Comparison of ENCODE assay signal across 23 cellular contexts in the genomic region with DNA sequence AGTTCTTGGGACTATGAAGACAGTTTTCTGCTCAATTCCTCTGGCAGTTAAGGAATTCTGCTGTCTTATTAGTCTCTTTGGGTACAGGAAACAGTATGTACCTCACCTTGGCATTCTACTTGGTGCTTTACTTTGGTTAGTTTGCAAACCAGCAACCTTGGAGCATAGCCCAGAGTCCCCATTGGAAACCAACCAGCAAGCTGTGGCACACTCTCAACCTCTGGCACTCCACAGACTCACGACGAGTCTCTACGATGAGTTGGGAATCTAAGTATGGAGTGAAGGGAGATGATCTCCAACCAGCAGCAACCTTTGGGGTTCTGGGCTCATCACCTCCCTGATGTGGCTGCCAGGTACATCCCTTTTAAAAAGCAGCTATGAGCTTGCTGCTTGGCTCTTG.
"Had no signal": no experiment of that assay in that cellular context is flagged by ENCODE, and none has a peak within 500 bp of the region (broad histone marks: within the 10 kb centered on the region; RNA-seq: fewer than 3 reads in every experiment).

No MANE protein-coding gene starts in this region.

- DNase-seq: dermis blood vessel endothelial cell; dorsolateral prefrontal cortex; effector CD4-positive, alpha-beta T cell; effector memory CD4-positive, alpha-beta T cell; foreskin keratinocyte; glutamatergic neuron; head of caudate nucleus; heart right ventricle; hippocampal formation; left cardiac atrium; left lung; left ventricle myocardium superior; lower lobe of right lung; mesenchymal stem cell; mucosa of descending colon; naive B cell had no signal

- H3K36me3 ChIP-seq: heart right ventricle, lower lobe of right lung had no signal

- H3K27me3 ChIP-seq: dorsolateral prefrontal cortex, esophagus muscularis mucosa, foreskin keratinocyte, heart right ventricle, left lung had no signal

- FAIRE-seq: colon, endothelial cell of umbilical vein, frontal cortex, islet of Langerhans, keratinocyte had no signal

- H3K9me3 ChIP-seq: esophagus muscularis mucosa, heart right ventricle, left lung, lower lobe of right lung, mucosa of descending colon had no signal

- H3K27ac ChIP-seq: coronary artery, dorsolateral prefrontal cortex, esophagus muscularis mucosa, foreskin keratinocyte, heart right ventricle, left lung, lower lobe of right lung had no signal

- H3K4me3 ChIP-seq: coronary artery, dorsolateral prefrontal cortex, esophagus muscularis mucosa, heart right ventricle, left lung, lower lobe of right lung, mucosa of descending colon had no signal

- H3K4me1 ChIP-seq: esophagus muscularis mucosa, foreskin keratinocyte, heart right ventricle, left lung, lower lobe of right lung had no signal

- ATAC-seq: foreskin keratinocyte, heart right ventricle, left cardiac atrium, left lung, left ventricle myocardium superior, lower lobe of right lung, mucosa of descending colon had no signal
